Comparison of ENCODE assay signal across 8 cellular contexts in genomic region chr2:111698743-111699554, GRCh38.
DNase-seq lines count a peak whose midpoint lies in the region; ATAC-seq and TF ChIP-seq lines count a peak whose summit lies in the region.

No MANE protein-coding gene starts in this region.

- CTCF ChIA-PET in A673 (lab: Charles Lee): interaction anchor here (0.6 to 2.4 kb wide), 7 partner anchors 9 to 582 kb away, joined by 3 to 19 read pairs (median 6); partner anchors contain the start of gene BCL2L11

- peak overlapping the region; percentile 15 for H3K4me3 ChIP-seq in A673 (ENCODE audit: low read depth, low read length, poor library complexity, severe bottlenecking)
- H3K4me3 ChIP-seq in choroid plexus epithelial cell (ENCODE audit: low read depth, low read length): peak overlapping the region; percentile 3

- peak; percentile 70 for TF ChIP-seq CTCF in A673 (conservative IDR thresholded peaks at IDR 0.05; ENCODE audit: low read depth, low read length)
- peak; percentile 49 for TF ChIP-seq CTCF in choroid plexus epithelial cell (conservative IDR thresholded peaks at IDR 0.05; ENCODE audit: low read depth, low read length)

- H3K27me3 ChIP-seq in A673 (replicated peaks; ENCODE audit: insufficient read depth, low read depth, low read length, poor library complexity): no peaks in the 10 kb centered on the region

- intact Hi-C loops in A673 (cut with micrococcal nuclease; ENCODE audit: unreplicated experiment): loop anchor here (1.0 to 10.0 kb wide), 3 partner anchors 74 to 888 kb away; no protein-coding TSS in a partner anchor

- H3K27ac ChIP-seq in A673 (ENCODE audit: low read depth, low read length, poor library complexity, severe bottlenecking): peak overlapping the region; percentile 86

- no peaks in the 10 kb centered on the region for H3K36me3 ChIP-seq in A673 (ENCODE audit: insufficient read depth, low read length, poor library complexity, severe bottlenecking)

- DNase-seq in A673 (ENCODE audit: low spot score): peak; percentile 93
- DNase-seq in NCI-H2227 (lab: John Stamatoyannopoulos, UW; ENCODE audit: unreplicated experiment): peak; percentile 24
- peak; percentile 25 for DNase-seq in activated CD4-positive, CD25-positive, alpha-beta regulatory T cell treated with anti-CD3 and anti-CD28 coated beads, Interleukin-2, amount 50 U/mL, for 16 hours (ENCODE audit: low read depth, low spot score)
- peak; percentile 99 for DNase-seq in choroid plexus epithelial cell (ENCODE audit: low read depth)
- peak; percentile 95 to 98 for DNase-seq in lung microvascular endothelial cell (ENCODE audit: low read depth in 2 of 2)
- peak; percentile 24 for DNase-seq in stimulated activated CD8-positive, alpha-beta memory T cell treated with anti-CD3 and anti-CD28 coated beads, Interleukin-4, amount 100 ng/mL, for 24 hours (ENCODE audit: low read depth)

- POLR2A ChIA-PET in A673 (lab: Charles Lee; ENCODE audit: low non-redundant PET): no interaction called here

- peak; percentile 52 for ATAC-seq in GM18870 (IDR thresholded peaks at IDR 0.05; ENCODE audit: unreplicated experiment)
- no peak for ATAC-seq in GM19324 (IDR thresholded peaks at IDR 0.05; ENCODE audit: low FRiP score, unreplicated experiment)

- peaks cover 13% of the 10 kb centered on the region for H3K9me3 ChIP-seq in A673 (ENCODE audit: low read depth, low read length, poor library complexity, severe bottlenecking)

- no TSS peak for BruUV-seq in A673 (replicated peaks; lab: Mats Ljungman, UMichigan)

- H3K4me1 ChIP-seq in A673 (ENCODE audit: insufficient read depth, low read length, poor library complexity, severe bottlenecking): peaks cover 19% of the 10 kb centered on the region

Comparison
In these comparisons a context has a peak if more than half of its experiments do, and no peak if none do; other contexts are left out.
1. DNase-seq: peak in every context shown above with its lines; median percentile 99 in choroid plexus epithelial cell; 96 in lung microvascular endothelial cell; 93 in A673; 25 in activated CD4-positive, CD25-positive, alpha-beta regulatory T cell treated with anti-CD3 and anti-CD28 coated beads, Interleukin-2, amount 50 U/mL, for 16 hours; 24 in NCI-H2227; 24 in stimulated activated CD8-positive, alpha-beta memory T cell treated with anti-CD3 and anti-CD28 coated beads, Interleukin-4, amount 100 ng/mL, for 24 hours.